In genomic region chr2:2733818-2734217, GRCh38 we compare ENCODE assay signal across 21 cellular contexts.
"Had no signal": no experiment of that assay in that cellular context is flagged by ENCODE, and none has a peak within 500 bp of the region (broad histone marks: within the 10 kb centered on the region; RNA-seq: fewer than 3 reads in every experiment).

No MANE protein-coding gene starts in this region.

- H3K36me3 ChIP-seq: MG63, SJSA1 had no signal

- H3K27ac ChIP-seq: SJSA1, SK-N-MC had no signal

- H3K9me3 ChIP-seq: MG63 had no signal

- H3K4me3 ChIP-seq: MG63, SJSA1, SK-N-MC had no signal

- FAIRE-seq: RCC 7860 had no signal

- H3K27me3 ChIP-seq: MG63, SJSA1 had no signal

- DNase-seq: Karpas-422, KG1, MG63, NCI-H1092 treated with DMSO at 0.1 percent for 48 hours, NCI-H1436, NCI-H187, NCI-H2029, NCI-H2081 treated with DMSO at 0.1 percent for 48 hours, NCI-H2171, NCI-H226, NCI-H446, NCI-H510A, NCI-H524 treated with DMSO at 0.1 percent for 48 hours, NCI-H69, NCI-H774, Right ventricle myocardium superior, RPMI8226, SIG-M5 had no signal

- H3K4me1 ChIP-seq: SJSA1 had no signal
